22 cellular contexts compared by ENCODE assay signal in the genomic region with DNA sequence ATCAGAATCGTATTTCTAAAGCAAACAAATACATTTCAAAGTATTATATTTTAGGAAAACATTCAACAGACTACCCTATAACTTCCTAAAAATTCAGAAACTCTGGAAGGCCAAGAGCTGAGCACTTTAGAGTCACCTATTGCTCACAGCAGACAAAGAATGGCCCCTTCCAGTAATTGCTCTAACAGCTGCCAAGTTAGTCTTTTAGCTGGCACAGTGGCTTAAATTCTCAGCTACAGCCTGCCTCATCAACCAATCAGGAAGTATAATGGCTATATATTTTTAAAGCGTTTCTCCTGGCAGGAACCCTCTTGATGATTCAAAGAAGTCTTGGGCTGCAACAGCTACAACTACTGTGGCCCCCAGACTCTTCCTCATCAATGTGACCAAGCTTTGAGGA. TPM values are rescaled to one million over a fixed set of nuclear protein-coding genes. Genes with fewer than 3 reads are reported as not detected.
DNase-seq lines count a peak whose midpoint lies in the region; ATAC-seq, FAIRE-seq and TF ChIP-seq lines count a peak whose summit lies in the region.
"Had no signal": no experiment of that assay in that cellular context is flagged by ENCODE, and none has a peak within 500 bp of the region (broad histone marks: within the 10 kb centered on the region; RNA-seq: fewer than 3 reads in every experiment).

No MANE protein-coding gene starts in this region.

- no peak for ATAC-seq in Right ventricle myocardium inferior
- no peak for ATAC-seq in activated T-cell treated with anti-CD3 and anti-CD28 coated beads, Interleukin-2, amount 50 U/mL, for 72 hours (replicated peaks in 1 of 2)
- ATAC-seq: HepG2 had no signal

- H3K36me3 Mint-ChIP-seq in activated CD4-positive, alpha-beta T cell treated with anti-CD3 and anti-CD28 coated beads, Interleukin-2, amount 10 ng/mL, durations not matched to agents 24 days and 14 days (ENCODE audit: low read depth), result no peaks in the 10 kb centered on the region
- H3K36me3 Mint-ChIP-seq in activated T-cell treated with anti-CD3 and anti-CD28 coated beads, Interleukin-2, amount 50 U/mL, for 72 hours (ENCODE audit: insufficient read depth in 2 of 2), result no peaks in the 10 kb centered on the region
- H3K36me3 Mint-ChIP-seq: activated naive CD8-positive, alpha-beta T cell had no signal

- FAIRE-seq in H54 (lab: Jason Lieb, UNC), result peak; percentile 97
- FAIRE-seq: GM12891, HepG2, islet of Langerhans had no signal

- DNase-seq in H54 (ENCODE audit: insufficient read length, low spot score) (no peak), NCI-H1417 treated with DMSO at 0.1 percent for 48 hours (lab: John Stamatoyannopoulos, UW) (peak; percentile 55), NCI-H69 (lab: John Stamatoyannopoulos, UW) (peak; percentile 97), glomerular visceral epithelial cell (ENCODE audit: extremely low spot score) (peak; percentile 25), Right ventricle myocardium inferior (ENCODE audit: missing footprints) (no peak)
- no peak for DNase-seq in stimulated activated CD4-positive, alpha-beta T cell treated with anti-CD3 and anti-CD28 coated beads, Interleukin-1b, Interleukin-23, amount 100 ng/mL, for 48 hours
- no peak for DNase-seq in activated CD4-positive, alpha-beta T cell treated with anti-CD3 and anti-CD28 coated beads, Interleukin-2, amount 10 ng/mL, durations not matched to agents 24 days and 14 days
- no peak for DNase-seq in activated T-cell treated with anti-CD3 and anti-CD28 coated beads, Interleukin-2, amount 50 U/mL, for 72 hours
- DNase-seq: activated T-cell treated with anti-CD3 and anti-CD28 coated beads for 4 hours, AML-193, GF-D8, heart right ventricle, MM.1S, NCI-H526, pancreas, small intestine, SW 1271 had no signal

- H3K9me3 Mint-ChIP-seq in activated CD4-positive, alpha-beta T cell treated with anti-CD3 and anti-CD28 coated beads, Interleukin-2, amount 10 ng/mL, durations not matched to agents 24 days and 14 days, result no peaks in the 10 kb centered on the region
- no peaks in the 10 kb centered on the region for H3K9me3 Mint-ChIP-seq in activated T-cell treated with anti-CD3 and anti-CD28 coated beads, Interleukin-2, amount 50 U/mL, for 72 hours

- intact Hi-C loops in Right ventricle myocardium inferior (cut with DNase I), result no loop called here
- intact Hi-C loops in activated CD4-positive, alpha-beta T cell treated with anti-CD3 and anti-CD28 coated beads, Interleukin-2, amount 10 ng/mL, durations not matched to agents 24 days and 14 days (cut with micrococcal nuclease), result no loop called here

- no peaks in the 10 kb centered on the region for H3K27me3 Mint-ChIP-seq in activated CD4-positive, alpha-beta T cell treated with anti-CD3 and anti-CD28 coated beads, Interleukin-2, amount 10 ng/mL, durations not matched to agents 24 days and 14 days
- H3K27me3 Mint-ChIP-seq in activated T-cell treated with anti-CD3 and anti-CD28 coated beads, Interleukin-2, amount 50 U/mL, for 72 hours (ENCODE audit: low read depth), result no peaks in the 10 kb centered on the region
- H3K27me3 Mint-ChIP-seq: activated naive CD8-positive, alpha-beta T cell had no signal

- no peak overlapping the region for H3K4me3 Mint-ChIP-seq in activated CD4-positive, alpha-beta T cell treated with anti-CD3 and anti-CD28 coated beads, Interleukin-2, amount 10 ng/mL, durations not matched to agents 24 days and 14 days
- no peak overlapping the region for H3K4me3 Mint-ChIP-seq in activated T-cell treated with anti-CD3 and anti-CD28 coated beads, Interleukin-2, amount 50 U/mL, for 72 hours
- H3K4me3 Mint-ChIP-seq: activated naive CD8-positive, alpha-beta T cell had no signal

- H3K4me1 Mint-ChIP-seq in activated CD4-positive, alpha-beta T cell treated with anti-CD3 and anti-CD28 coated beads, Interleukin-2, amount 10 ng/mL, durations not matched to agents 24 days and 14 days, result no peaks in the 10 kb centered on the region
- no peaks in the 10 kb centered on the region for H3K4me1 Mint-ChIP-seq in activated T-cell treated with anti-CD3 and anti-CD28 coated beads, Interleukin-2, amount 50 U/mL, for 72 hours (ENCODE audit: low read depth)

- H3K27ac Mint-ChIP-seq in activated CD4-positive, alpha-beta T cell treated with anti-CD3 and anti-CD28 coated beads, Interleukin-2, amount 10 ng/mL, durations not matched to agents 24 days and 14 days, result no peak overlapping the region
- H3K27ac Mint-ChIP-seq in activated T-cell treated with anti-CD3 and anti-CD28 coated beads, Interleukin-2, amount 50 U/mL, for 72 hours, result no peak overlapping the region
- H3K27ac Mint-ChIP-seq: activated naive CD8-positive, alpha-beta T cell had no signal

- TF ChIP-seq POLR2A in H54 (IDR thresholded peaks at IDR 0.05; ENCODE audit: low read depth, low read length), result no peak

RNA-seq across cellular contexts. Expression of a gene that starts 14.9 kb away (rescaled TPM):
- total RNA-seq in Right ventricle myocardium inferior, result 0.05 TPM
- total RNA-seq in activated CD4-positive, alpha-beta T cell treated with anti-CD3 and anti-CD28 coated beads, Interleukin-2, amount 10 ng/mL, durations not matched to agents 24 days and 14 days, result not detected in 2 replicates
- total RNA-seq in activated T-cell treated with anti-CD3 and anti-CD28 coated beads, Interleukin-2, amount 50 U/mL, for 72 hours, result not detected
- total RNA-seq: HepG2, lung microvascular endothelial cell had no signal

Comparison
In these comparisons a context has a peak if more than half of its experiments do, and no peak if none do; other contexts are left out.
1. DNase-seq: peak in NCI-H1417 treated with DMSO at 0.1 percent for 48 hours (single experiment), NCI-H69 (single experiment) and glomerular visceral epithelial cell (single experiment); none in H54 (single experiment), stimulated activated CD4-positive, alpha-beta T cell treated with anti-CD3 and anti-CD28 coated beads, Interleukin-1b, Interleukin-23, amount 100 ng/mL, for 48 hours (single experiment), Right ventricle myocardium inferior (single experiment), activated CD4-positive, alpha-beta T cell treated with anti-CD3 and anti-CD28 coated beads, Interleukin-2, amount 10 ng/mL, durations not matched to agents 24 days and 14 days (single experiment) and activated T-cell treated with anti-CD3 and anti-CD28 coated beads, Interleukin-2, amount 50 U/mL, for 72 hours (0 of 2).